Comparison of ENCODE assay signal across 10 cellular contexts in genomic region chr5:135242021-135242480, GRCh38.
DNase-seq lines count a peak whose midpoint lies in the region; ATAC-seq and TF ChIP-seq lines count a peak whose summit lies in the region.
"Had no signal": no experiment of that assay in that cellular context is flagged by ENCODE, and none has a peak within 500 bp of the region (broad histone marks: within the 10 kb centered on the region; RNA-seq: fewer than 3 reads in every experiment).

No MANE protein-coding gene starts in this region.

- no peak overlapping the region for H3K9ac ChIP-seq in MM.1S (ENCODE audit: low read length)

- DNase-seq in DMS79 treated with DMSO at 0.1 percent for 48 hours (lab: John Stamatoyannopoulos, UW) (peak; percentile 50), RPMI7951 (ENCODE audit: low read depth) (peak; percentile 98), fibroblast of mammary gland (ENCODE audit: low read depth) (peak; percentile 64), gastrocnemius medialis (no peak), MM.1S (no peak), NCI-H2171 treated with DMSO at 0.1 percent for 48 hours (lab: John Stamatoyannopoulos, UW) (no peak), cerebellar nuclear complex (lab: John Stamatoyannopoulos, UW) (no peak)
- DNase-seq: DMS53, MV-4-11 had no signal

- no peak overlapping the region for H3K4me3 ChIP-seq in fibroblast of mammary gland (ENCODE audit: control insufficient read depth, low read depth, low read length)
- no peak overlapping the region for H3K4me3 ChIP-seq in gastrocnemius medialis
- no peak overlapping the region for H3K4me3 ChIP-seq in MM.1S (ENCODE audit: low read length)

- H3K27me3 ChIP-seq in gastrocnemius medialis (no peaks in the 10 kb centered on the region), MM.1S (replicated peaks; ENCODE audit: insufficient read depth, low read length) (no peaks in the 10 kb centered on the region)

- H3K4me1 ChIP-seq in gastrocnemius medialis (peaks cover 74 to 87% of the 10 kb centered on the region in 2 donors), MM.1S (ENCODE audit: low read length) (no peaks in the 10 kb centered on the region)

- H4K20me1 ChIP-seq in MM.1S (ENCODE audit: insufficient read depth, low read length) = no peaks in the 10 kb centered on the region

- no peak for TF ChIP-seq CTCF in fibroblast of mammary gland (conservative IDR thresholded peaks at IDR 0.05; ENCODE audit: control insufficient read depth, insufficient read depth, low read depth, low read length)
- TF ChIP-seq CTCF in gastrocnemius medialis (IDR thresholded peaks at IDR 0.05 in 4 of 5, conservative IDR thresholded peaks at IDR 0.05 in 1 of 5) = no peak
- TF ChIP-seq CTCF in MM.1S (IDR thresholded peaks at IDR 0.05; ENCODE audit: low read length) = no peak

- intact Hi-C loops in gastrocnemius medialis (cut with DNase I; ENCODE audit: low total_unique reads) = loop anchor here (5.0 to 10.0 kb wide), 2 partner anchors 153 to 190 kb away; partner anchors contain the start of gene MACROH2A1

- no peak for TF ChIP-seq POLR2A in gastrocnemius medialis (IDR thresholded peaks at IDR 0.05)

- no peaks in the 10 kb centered on the region for H3K9me2 ChIP-seq in MM.1S (replicated peaks; ENCODE audit: insufficient read depth, low read length)

- H3K36me3 ChIP-seq in gastrocnemius medialis (no peaks in the 10 kb centered on the region), MM.1S (replicated peaks; ENCODE audit: insufficient read depth, low read length) (no peaks in the 10 kb centered on the region)

- peak overlapping the region; percentile 75 to 93 (median 91) for H3K27ac ChIP-seq in gastrocnemius medialis
- H3K27ac ChIP-seq in MM.1S (ENCODE audit: low read length) = no peak overlapping the region

- in situ Hi-C loops in gastrocnemius medialis (cut with MboI; ENCODE audit: low sequenced_read_pairs in 4 of 4) = no loop called here

- ATAC-seq in gastrocnemius medialis = no peak
- ATAC-seq in HG02840 (IDR thresholded peaks at IDR 0.05; ENCODE audit: low FRiP score, unreplicated experiment) = no peak

- H2AFZ ChIP-seq in MM.1S (ENCODE audit: low read length) = no peak overlapping the region

- no peak overlapping the region for H3K4me2 ChIP-seq in MM.1S (ENCODE audit: low read depth, low read length)

- H3K79me2 ChIP-seq in MM.1S (ENCODE audit: low read length) = no peaks in the 10 kb centered on the region

- no peaks in the 10 kb centered on the region for H3F3A ChIP-seq in MM.1S (ENCODE audit: insufficient read depth, low read length)

- H3K9me3 ChIP-seq in gastrocnemius medialis (no peaks in the 10 kb centered on the region), MM.1S (replicated peaks; ENCODE audit: insufficient read depth, low read length) (no peaks in the 10 kb centered on the region)

Comparison
In these comparisons a context has a peak if more than half of its experiments do, and no peak if none do; other contexts are left out.
1. DNase-seq: peak in DMS79 treated with DMSO at 0.1 percent for 48 hours (single experiment), RPMI7951 (single experiment) and fibroblast of mammary gland (single experiment); none in gastrocnemius medialis (0 of 2), MM.1S (single experiment), NCI-H2171 treated with DMSO at 0.1 percent for 48 hours (single experiment) and cerebellar nuclear complex (0 of 2).